ENCODE assay signal across 16 cellular contexts in genomic region chr11:122705396-122705795, GRCh38. TPM values are rescaled to one million over a fixed set of nuclear protein-coding genes. Genes with fewer than 3 reads are reported as not detected.
A peak's percentile ranks its signal among the peaks of the same experiment; 100 is the strongest.
DNase-seq lines count a peak whose midpoint lies in the region; ATAC-seq and TF ChIP-seq lines count a peak whose summit lies in the region.
"Had no signal": no experiment of that assay in that cellular context is flagged by ENCODE, and none has a peak within 500 bp of the region (broad histone marks: within the 10 kb centered on the region; RNA-seq: fewer than 3 reads in every experiment).

No MANE protein-coding gene starts in this region.

- no peak for ATAC-seq in stimulated activated naive CD8-positive, alpha-beta T cell treated with anti-CD3 and anti-CD28 coated beads, Interleukin-15, Interleukin-2, amounts not matched to agents 100 U/mL and 50 U/mL, for 24 hours
- no peak for ATAC-seq in stimulated activated naive B cell treated with anti-CD40 and anti-IgM and Interleukin-4, amounts not matched to agents 10 μg/mL and 1 μg/mL and 100 μg/mL, for 72 hours (replicated peaks)
- ATAC-seq in GM21576 (IDR thresholded peaks at IDR 0.05; ENCODE audit: unreplicated experiment), result no peak

- peaks cover 9% of the 10 kb centered on the region for H3K79me2 ChIP-seq in fibroblast of lung (ENCODE audit: control insufficient read depth, insufficient read depth, low read length)

- H3K27ac ChIP-seq in fibroblast of lung (ENCODE audit: insufficient read depth, low read length), result peak overlapping the region; percentile 83
- no peak overlapping the region for H3K27ac ChIP-seq in CD8-positive, alpha-beta memory T cell (ENCODE audit: low read depth, low read length)

- no peak for TF ChIP-seq CTCF in fibroblast of lung (conservative IDR thresholded peaks at IDR 0.05 in 1 of 2, IDR thresholded peaks at IDR 0.05 in 1 of 2; ENCODE audit: low read depth in 1 of 2, low read length in 2 of 2)

- H3K4me3 Mint-ChIP-seq in stimulated activated naive CD8-positive, alpha-beta T cell treated with anti-CD3 and anti-CD28 coated beads, Interleukin-15, Interleukin-2, amounts not matched to agents 100 ng/mL and 50 ng/mL, for 24 hours, result no peak overlapping the region
- no peak overlapping the region for H3K4me3 Mint-ChIP-seq in stimulated activated naive B cell treated with anti-CD40 and anti-IgM and Interleukin-4, amounts not matched to agents 10 μg/mL and 1 μg/mL and 100 μg/mL, for 72 hours
- H3K4me3 Mint-ChIP-seq in CD8-positive, alpha-beta memory T cell, result no peak overlapping the region
- H3K4me3 Mint-ChIP-seq: B cell, IgD-negative memory B cell had no signal

- peak overlapping the region; percentile 99 for H3K27ac Mint-ChIP-seq in stimulated activated naive CD8-positive, alpha-beta T cell treated with anti-CD3 and anti-CD28 coated beads, Interleukin-15, Interleukin-2, amounts not matched to agents 100 ng/mL and 50 ng/mL, for 24 hours
- H3K27ac Mint-ChIP-seq in stimulated activated naive B cell treated with anti-CD40 and anti-IgM and Interleukin-4, amounts not matched to agents 10 μg/mL and 1 μg/mL and 100 μg/mL, for 72 hours, result peak overlapping the region; percentile 71
- H3K27ac Mint-ChIP-seq in CD8-positive, alpha-beta memory T cell, result peak overlapping the region in 3 of 8 donors; percentile 46 to 79 (median 56)
- H3K27ac Mint-ChIP-seq: B cell, IgD-negative memory B cell had no signal

- no peaks in the 10 kb centered on the region for H3K36me3 ChIP-seq in fibroblast of lung (ENCODE audit: control insufficient read depth, insufficient read depth, low read length)
- no peaks in the 10 kb centered on the region for H3K36me3 ChIP-seq in CD8-positive, alpha-beta memory T cell (ENCODE audit: insufficient read depth, low read length)

- H3K9ac ChIP-seq in fibroblast of lung (ENCODE audit: insufficient read depth, low read length), result no peak overlapping the region

- no peak overlapping the region for H3K4me3 ChIP-seq in fibroblast of lung (replicated peaks in 1 of 4; ENCODE audit: control extremely low read depth in 1 of 4, insufficient read depth in 1 of 4, low read depth in 3 of 4, low read length in 4 of 4)
- no peak overlapping the region for H3K4me3 ChIP-seq in CD8-positive, alpha-beta memory T cell (ENCODE audit: low read length)

- no peaks in the 10 kb centered on the region for H3K9me3 ChIP-seq in fibroblast of lung (ENCODE audit: control insufficient read depth, insufficient read depth, low read depth, low read length)
- no peaks in the 10 kb centered on the region for H3K9me3 ChIP-seq in CD8-positive, alpha-beta memory T cell (ENCODE audit: low read length)

- no peaks in the 10 kb centered on the region for H3K9me3 Mint-ChIP-seq in stimulated activated naive CD8-positive, alpha-beta T cell treated with anti-CD3 and anti-CD28 coated beads, Interleukin-15, Interleukin-2, amounts not matched to agents 100 ng/mL and 50 ng/mL, for 24 hours
- H3K9me3 Mint-ChIP-seq in stimulated activated naive B cell treated with anti-CD40 and anti-IgM and Interleukin-4, amounts not matched to agents 10 μg/mL and 1 μg/mL and 100 μg/mL, for 72 hours, result no peaks in the 10 kb centered on the region
- no peaks in the 10 kb centered on the region for H3K9me3 Mint-ChIP-seq in CD8-positive, alpha-beta memory T cell

- H3K4me2 ChIP-seq in fibroblast of lung (ENCODE audit: extremely low read depth, insufficient read depth, low read length), result no peak overlapping the region

- H3K4me1 ChIP-seq in fibroblast of lung (ENCODE audit: control insufficient read depth, extremely low read depth, insufficient read depth, low read length), result peaks cover 32% of the 10 kb centered on the region
- no peaks in the 10 kb centered on the region for H3K4me1 ChIP-seq in CD8-positive, alpha-beta memory T cell (ENCODE audit: insufficient read depth, low read length)

- H3K4me1 Mint-ChIP-seq in stimulated activated naive CD8-positive, alpha-beta T cell treated with anti-CD3 and anti-CD28 coated beads, Interleukin-15, Interleukin-2, amounts not matched to agents 100 ng/mL and 50 ng/mL, for 24 hours (ENCODE audit: low read depth), result peaks cover 87% of the 10 kb centered on the region
- peaks cover 41 to 81% of the 10 kb centered on the region in 2 donors for H3K4me1 Mint-ChIP-seq in stimulated activated naive B cell treated with anti-CD40 and anti-IgM and Interleukin-4, amounts not matched to agents 10 μg/mL and 1 μg/mL and 100 μg/mL, for 72 hours
- peaks cover 36 to 60% (median 49%) of the 10 kb centered on the region in 3 donors for H3K4me1 Mint-ChIP-seq in CD8-positive, alpha-beta memory T cell

- H3K36me3 Mint-ChIP-seq in stimulated activated naive CD8-positive, alpha-beta T cell treated with anti-CD3 and anti-CD28 coated beads, Interleukin-15, Interleukin-2, amounts not matched to agents 100 ng/mL and 50 ng/mL, for 24 hours (ENCODE audit: low read depth), result peaks cover 24% of the 10 kb centered on the region
- peaks cover 13 to 19% of the 10 kb centered on the region in 2 donors for H3K36me3 Mint-ChIP-seq in stimulated activated naive B cell treated with anti-CD40 and anti-IgM and Interleukin-4, amounts not matched to agents 10 μg/mL and 1 μg/mL and 100 μg/mL, for 72 hours
- peaks cover 7 to 12% (median 8%) of the 10 kb centered on the region in 3 donors for H3K36me3 Mint-ChIP-seq in CD8-positive, alpha-beta memory T cell
- H3K36me3 Mint-ChIP-seq: IgD-negative memory B cell had no signal

- DNase-seq in stimulated activated naive CD8-positive, alpha-beta T cell treated with anti-CD3 and anti-CD28 coated beads, Interleukin-15, Interleukin-2, amounts not matched to agents 100 U/mL and 50 U/mL, for 24 hours, result no peak
- DNase-seq in M059J (ENCODE audit: low read depth) (peak; percentile 48), fibroblast of lung (ENCODE audit: low read depth in 2 of 2) (no peak), iPS-NIHi7 (ENCODE audit: extremely low spot score) (no peak)
- no peak for DNase-seq in stimulated activated naive B cell treated with anti-CD40 and anti-IgM and Interleukin-4, amounts not matched to agents 10 μg/mL and 1 μg/mL and 100 μg/mL, for 72 hours
- no peak for DNase-seq in CD8-positive, alpha-beta memory T cell
- DNase-seq: ACHN, NCI-H1436 treated with DMSO at 0.1 percent for 48 hours, NCI-H2081, NCI-H2227 treated with DMSO at 0.1 percent for 48 hours, NCI-H526 treated with DMSO at 0.1 percent for 48 hours, OCI-M1 had no signal

- POLR2A ChIA-PET in CD8-positive, alpha-beta memory T cell (lab: Charles Lee), result no interaction called here

- CTCF ChIA-PET in CD8-positive, alpha-beta memory T cell (lab: Charles Lee), result no interaction called here

- H3K27me3 ChIP-seq in fibroblast of lung (ENCODE audit: control insufficient read depth, insufficient read depth, low read length), result no peaks in the 10 kb centered on the region
- H3K27me3 ChIP-seq in CD8-positive, alpha-beta memory T cell (ENCODE audit: insufficient read depth, low read length, poor library complexity, severe bottlenecking), result no peaks in the 10 kb centered on the region

- no peaks in the 10 kb centered on the region for H4K20me1 ChIP-seq in fibroblast of lung (ENCODE audit: control insufficient read depth, extremely low read depth, insufficient read depth, low read length)

- no peaks in the 10 kb centered on the region for H3K27me3 Mint-ChIP-seq in stimulated activated naive CD8-positive, alpha-beta T cell treated with anti-CD3 and anti-CD28 coated beads, Interleukin-15, Interleukin-2, amounts not matched to agents 100 ng/mL and 50 ng/mL, for 24 hours
- H3K27me3 Mint-ChIP-seq in stimulated activated naive B cell treated with anti-CD40 and anti-IgM and Interleukin-4, amounts not matched to agents 10 μg/mL and 1 μg/mL and 100 μg/mL, for 72 hours, result no peaks in the 10 kb centered on the region
- H3K27me3 Mint-ChIP-seq in CD8-positive, alpha-beta memory T cell, result no peaks in the 10 kb centered on the region
- H3K27me3 Mint-ChIP-seq: B cell had no signal

- H2AFZ ChIP-seq in fibroblast of lung (ENCODE audit: low read length), result no peak overlapping the region

RNA-seq across cellular contexts. Expression of gene UBASH3B, which starts 49.9 kb away (rescaled TPM):
- 14.9 and 19.3 TPM in 2 replicates for total RNA-seq in M059J (2014; rRNA removed; shearing (Covaris generic))
- total RNA-seq in fibroblast of lung, result 22.9 and 44.4 TPM in 2 replicates
- polyA plus RNA-seq in fibroblast of lung, result 13.1 and 38.0 TPM in 2 replicates
- 8.8 and 20.3 TPM in 2 replicates for polyA plus RNA-seq in fibroblast of lung (2012)
- polyA minus RNA-seq in fibroblast of lung (ENCODE audit: low replicate concordance), result 38.6 and 128 TPM in 2 replicates
- 10 to 100 TPM; 34.6 to 36.4 TPM for total RNA-seq in CD8-positive, alpha-beta memory T cell
- polyA plus RNA-seq in CD8-positive, alpha-beta memory T cell, result 12.0 TPM
